Comparison of ENCODE assay signal across 10 cellular contexts in the genomic region with DNA sequence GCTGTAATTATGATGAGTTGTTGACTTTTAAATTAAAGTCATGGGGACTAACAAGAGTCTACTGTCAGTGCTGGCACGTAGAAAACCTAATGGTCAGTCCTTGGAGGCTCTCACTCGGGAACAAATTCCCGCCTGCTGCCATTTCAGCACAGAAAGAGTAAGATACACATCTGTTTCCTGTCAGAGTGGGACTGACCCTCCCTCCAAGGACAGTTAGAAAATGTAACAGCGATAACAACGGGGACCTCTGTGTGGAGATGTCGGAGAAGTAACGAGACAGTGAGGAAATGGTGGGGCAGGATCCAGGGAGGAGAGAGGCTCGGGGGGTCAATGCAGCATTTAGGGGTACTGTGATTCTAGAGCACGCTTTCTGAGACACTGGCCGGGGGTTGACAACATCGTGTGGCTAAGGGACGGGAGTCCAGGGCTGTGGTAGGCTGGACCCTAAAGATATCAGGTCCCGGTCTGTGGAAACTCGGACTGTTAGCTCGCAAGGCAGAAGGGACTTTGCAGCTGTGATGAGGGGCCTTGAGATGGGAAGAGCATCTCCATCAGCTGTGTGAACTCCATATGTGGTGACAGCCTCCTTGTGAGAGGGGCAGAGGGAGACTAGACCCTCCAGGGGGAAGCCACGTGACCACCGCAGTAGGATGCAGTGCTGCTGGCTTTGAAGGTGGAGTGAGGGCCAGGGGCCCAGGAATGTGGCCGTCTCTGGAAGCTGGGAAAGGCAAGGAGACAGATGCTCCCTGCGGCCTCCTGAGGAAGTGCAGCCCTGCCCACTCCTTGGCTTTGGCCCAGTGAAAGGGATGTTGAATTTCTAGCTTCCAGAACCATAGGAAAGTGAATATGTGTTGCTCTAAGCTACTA. TPM values are rescaled to one million over a fixed set of nuclear protein-coding genes. Genes with fewer than 3 reads are reported as not detected.
DNase-seq lines count a peak whose midpoint lies in the region; ATAC-seq and TF ChIP-seq lines count a peak whose summit lies in the region.
"Had no signal": no experiment of that assay in that cellular context is flagged by ENCODE, and none has a peak within 500 bp of the region (broad histone marks: within the 10 kb centered on the region; RNA-seq: fewer than 3 reads in every experiment).

No MANE protein-coding gene starts in this region.

- no TSS peak for BruUV-seq in OCI-LY7 (replicated peaks; lab: Mats Ljungman, UMichigan)

- H3K27ac Mint-ChIP-seq in nephron, result peak overlapping the region; percentile 72 to 96 (median 89)
- H3K27ac Mint-ChIP-seq in activated T-helper 2 cell treated with anti-CD3 and anti-CD28 coated beads, Interferon-gamma antibody, Interleukin-2, Interleukin-4, amounts not matched to agents 10 μg/mL and 5 μg/mL and 100 μg/mL, durations not matched to agents 14 hours and 24 hours and 36 hours, result no peak overlapping the region

- H3K27ac ChIP-seq in OCI-LY7 (ENCODE audit: low read depth, low read length, poor library complexity, severe bottlenecking), result no peak overlapping the region
- H3K27ac ChIP-seq: SK-N-MC had no signal

- no peak overlapping the region for H3K4me3 ChIP-seq in OCI-LY7 (ENCODE audit: low read depth, low read length, poor library complexity, severe bottlenecking)
- H3K4me3 ChIP-seq: SK-N-MC had no signal

- H2AFZ ChIP-seq in OCI-LY7 (ENCODE audit: low read length), result no peak overlapping the region

- intact Hi-C loops in OCI-LY7 (cut with micrococcal nuclease; ENCODE audit: unreplicated experiment), result no loop called here
- intact Hi-C loops in activated T-helper 2 cell treated with anti-CD3 and anti-CD28 coated beads, Interferon-gamma antibody, Interleukin-2, Interleukin-4, amounts not matched to agents 10 μg/mL and 5 μg/mL and 100 μg/mL, durations not matched to agents 14 hours and 24 hours and 36 hours (cut with micrococcal nuclease), result no loop called here

- no peak overlapping the region for H3K4me2 ChIP-seq in OCI-LY7 (ENCODE audit: low read length)

- H3K9me2 ChIP-seq in OCI-LY7 (ENCODE audit: insufficient read depth, low read length), result no peaks in the 10 kb centered on the region

- H3K4me3 Mint-ChIP-seq in nephron, result peak overlapping the region in 1 of 3 experiments; percentile 14
- no peak overlapping the region for H3K4me3 Mint-ChIP-seq in activated T-helper 2 cell treated with anti-CD3 and anti-CD28 coated beads, Interferon-gamma antibody, Interleukin-2, Interleukin-4, amounts not matched to agents 10 μg/mL and 5 μg/mL and 100 μg/mL, durations not matched to agents 14 hours and 24 hours and 36 hours (ENCODE audit: low read depth)

- H3K9me3 ChIP-seq in OCI-LY7 (ENCODE audit: low read length), result no peaks in the 10 kb centered on the region

- TF ChIP-seq CTCF in AG09319 (IDR thresholded peaks at IDR 0.05; ENCODE audit: low read depth, low read length) (peak; percentile 75), OCI-LY7 (conservative IDR thresholded peaks at IDR 0.05; ENCODE audit: low read length) (peak; percentile 43), nephron (IDR thresholded peaks at IDR 0.05; ENCODE audit: unreplicated experiment in 3 of 3) (peak; percentile 71 to 84 (median 74))

- H3K9me3 Mint-ChIP-seq in nephron, result no peaks in the 10 kb centered on the region
- no peaks in the 10 kb centered on the region for H3K9me3 Mint-ChIP-seq in activated T-helper 2 cell treated with anti-CD3 and anti-CD28 coated beads, Interferon-gamma antibody, Interleukin-2, Interleukin-4, amounts not matched to agents 10 μg/mL and 5 μg/mL and 100 μg/mL, durations not matched to agents 14 hours and 24 hours and 36 hours

- no peaks in the 10 kb centered on the region for H4K20me1 ChIP-seq in OCI-LY7 (ENCODE audit: insufficient read depth, low read length)

- DNase-seq in AG09319 (ENCODE audit: extremely low read depth, low read depth) (no peak), OCI-LY7 (ENCODE audit: low spot score) (no peak), fibroblast of gingiva (ENCODE audit: low read depth) (peak; percentile 27), NCI-H1417 treated with DMSO at 0.1 percent for 48 hours (lab: John Stamatoyannopoulos, UW) (no peak)
- no peak for DNase-seq in stimulated activated CD4-positive, alpha-beta T cell treated with anti-CD3 and anti-CD28 coated beads, Interleukin-4, amount 100 ng/mL, for 24 hours
- DNase-seq in activated T-helper 2 cell treated with anti-CD3 and anti-CD28 coated beads, Interferon-gamma antibody, Interleukin-2, Interleukin-4, amounts not matched to agents 10 μg/mL and 5 μg/mL and 100 μg/mL, durations not matched to agents 14 hours and 24 hours and 36 hours (ENCODE audit: low spot score), result no peak

- H3K27me3 Mint-ChIP-seq in nephron (ENCODE audit: low read depth), result no peaks in the 10 kb centered on the region
- H3K27me3 Mint-ChIP-seq in activated T-helper 2 cell treated with anti-CD3 and anti-CD28 coated beads, Interferon-gamma antibody, Interleukin-2, Interleukin-4, amounts not matched to agents 10 μg/mL and 5 μg/mL and 100 μg/mL, durations not matched to agents 14 hours and 24 hours and 36 hours (ENCODE audit: low read depth), result peaks cover 8% of the 10 kb centered on the region

- H3K4me1 Mint-ChIP-seq in nephron, result peaks cover 63% of the 10 kb centered on the region
- no peaks in the 10 kb centered on the region for H3K4me1 Mint-ChIP-seq in activated T-helper 2 cell treated with anti-CD3 and anti-CD28 coated beads, Interferon-gamma antibody, Interleukin-2, Interleukin-4, amounts not matched to agents 10 μg/mL and 5 μg/mL and 100 μg/mL, durations not matched to agents 14 hours and 24 hours and 36 hours (ENCODE audit: low read depth)

- H3K79me2 ChIP-seq in OCI-LY7 (ENCODE audit: insufficient read depth, low read depth, low read length), result no peaks in the 10 kb centered on the region

- POLR2A ChIA-PET in OCI-LY7 (lab: Charles Lee), result no interaction called here

- no peak for ATAC-seq in GM21360 (IDR thresholded peaks at IDR 0.05; ENCODE audit: unreplicated experiment)

- CTCF ChIA-PET in OCI-LY7 (lab: Charles Lee; ENCODE audit: unreplicated experiment), result interaction anchor here (0.9 to 1.0 kb wide), 2 partner anchors 10 to 297 kb away, joined by 4 read pairs; no protein-coding TSS in a partner anchor

- no peaks in the 10 kb centered on the region for H3K4me1 ChIP-seq in OCI-LY7 (ENCODE audit: insufficient read depth, low read length, poor library complexity, severe bottlenecking)

- no peaks in the 10 kb centered on the region for H3K36me3 ChIP-seq in OCI-LY7 (ENCODE audit: insufficient read depth, low read length)

- H3K36me3 Mint-ChIP-seq in nephron (ENCODE audit: low read depth), result no peaks in the 10 kb centered on the region
- no peaks in the 10 kb centered on the region for H3K36me3 Mint-ChIP-seq in activated T-helper 2 cell treated with anti-CD3 and anti-CD28 coated beads, Interferon-gamma antibody, Interleukin-2, Interleukin-4, amounts not matched to agents 10 μg/mL and 5 μg/mL and 100 μg/mL, durations not matched to agents 14 hours and 24 hours and 36 hours (ENCODE audit: low read depth)

RNA-seq across cellular contexts. Expression of a gene that starts 35.8 kb away (rescaled TPM):
- total RNA-seq in OCI-LY7 (2014; rRNA removed; shearing (Covaris generic)), result 0.03 TPM in 1 of 2 replicates, not detected in the other
- not detected in 2 replicates for total RNA-seq in OCI-LY7 (2022)
- total RNA-seq in activated T-helper 2 cell treated with anti-CD3 and anti-CD28 coated beads, Interferon-gamma antibody, Interleukin-2, Interleukin-4, amounts not matched to agents 10 μg/mL and 5 μg/mL and 100 μg/mL, durations not matched to agents 14 hours and 24 hours and 36 hours, result 0.02 and 0.05 TPM in 2 replicates
- total RNA-seq: pulmonary artery endothelial cell had no signal
